Comparison of ENCODE assay signal across 1 cellular context in genomic region chr19:20776083-20777076, GRCh38.
TF ChIP-seq lines count a peak whose summit lies in the region.

ZNF66 (plus strand) TSS chr19:20776304; CDS start chr19:20776448, 144 bp downstream.

TF ChIP-seq in HepG2, 621 proteins besides CTCF, POLR2A, EP300 and RAD21 (continued from another document and continues in another):
- TF ChIP-seq SAP130 (CRISPR knock-in tag; IDR thresholded peaks at IDR 0.05; ENCODE audit: low read depth) (peak; percentile 94), MZF1 (CRISPR knock-in tag; IDR thresholded peaks at IDR 0.05; ENCODE audit: borderline replicate concordance) (no peak), HNF1A (IDR thresholded peaks at IDR 0.05; ENCODE audit: low read depth) (no peak), HNF1A (CRISPR knock-in tag; IDR thresholded peaks at IDR 0.05; ENCODE audit: borderline replicate concordance) (no peak), ZFYVE20 (CRISPR knock-in tag; IDR thresholded peaks at IDR 0.05; ENCODE audit: borderline replicate concordance, low read depth) (no peak), UBTF (CRISPR knock-in tag; IDR thresholded peaks at IDR 0.05) (peak; percentile 64), TSC22D2 (CRISPR knock-in tag; IDR thresholded peaks at IDR 0.05; ENCODE audit: borderline replicate concordance) (no peak), PHF21A (CRISPR knock-in tag; IDR thresholded peaks at IDR 0.05) (0 out of 2 replicates have a peak, but pooled peaks have one; percentile 21), ZNF660 (CRISPR knock-in tag; IDR thresholded peaks at IDR 0.05; ENCODE audit: borderline replicate concordance, low read depth) (no peak), CREB1 (IDR thresholded peaks at IDR 0.05) (peak; percentile 24; the same call in 1 of the 2 replicates), CREB1 (CRISPR knock-in tag; IDR thresholded peaks at IDR 0.05) (peak; percentile 53), ZNF251 (CRISPR knock-in tag; IDR thresholded peaks at IDR 0.05) (no peak), ZKSCAN8 (CRISPR knock-in tag; IDR thresholded peaks at IDR 0.05; ENCODE audit: borderline replicate concordance) (no peak), MLLT10 (CRISPR knock-in tag; IDR thresholded peaks at IDR 0.05) (no peak), GRHL1 (CRISPR knock-in tag; conservative IDR thresholded peaks at IDR 0.05) (no peak), HOXA7 (CRISPR knock-in tag; IDR thresholded peaks at IDR 0.05) (no peak), RFXANK (CRISPR knock-in tag; IDR thresholded peaks at IDR 0.05) (no peak), ZNF570 (CRISPR knock-in tag; IDR thresholded peaks at IDR 0.05; ENCODE audit: borderline replicate concordance) (no peak), HOXA5 (CRISPR knock-in tag; IDR thresholded peaks at IDR 0.05) (no peak), MLXIP (CRISPR knock-in tag; IDR thresholded peaks at IDR 0.05; ENCODE audit: borderline replicate concordance) (no peak), KLF16 (CRISPR knock-in tag; IDR thresholded peaks at IDR 0.05) (0 out of 4 replicates have a peak, but pooled peaks of 1 of the 2 experiments have one; percentile 18), SRSF4 (IDR thresholded peaks at IDR 0.05; ENCODE audit: low read depth, low read length, poor library complexity, severe bottlenecking) (no peak), ATF7-NPFF (CRISPR knock-in tag; IDR thresholded peaks at IDR 0.05; ENCODE audit: low read depth) (no peak), ZNF224 (CRISPR knock-in tag; IDR thresholded peaks at IDR 0.05) (peak; percentile 44; the same call in 1 of the 2 replicates), ZNF3 (CRISPR knock-in tag; IDR thresholded peaks at IDR 0.05) (no peak), NFE2L2 (IDR thresholded peaks at IDR 0.05; ENCODE audit: low read length) (no peak), STAG1 (CRISPR knock-in tag; IDR thresholded peaks at IDR 0.05) (no peak), KAT2B (IDR thresholded peaks at IDR 0.05; ENCODE audit: borderline replicate concordance, low read depth, low read length) (no peak), ZNF556 (CRISPR knock-in tag; IDR thresholded peaks at IDR 0.05; ENCODE audit: borderline replicate concordance) (no peak), HINFP (CRISPR knock-in tag; IDR thresholded peaks at IDR 0.05; ENCODE audit: low read depth) (no peak), ZNF713 (CRISPR knock-in tag; IDR thresholded peaks at IDR 0.05) (no peak), ZNF282 (IDR thresholded peaks at IDR 0.05; ENCODE audit: partially characterized antibody) (no peak), FOSL2 (CRISPR knock-in tag; IDR thresholded peaks at IDR 0.05) (no peak), ETS1 (CRISPR knock-in tag; IDR thresholded peaks at IDR 0.05) (no peak), ERF (CRISPR knock-in tag; IDR thresholded peaks at IDR 0.05) (no peak), ZNF644 (CRISPR knock-in tag; IDR thresholded peaks at IDR 0.05; ENCODE audit: low read depth) (no peak), ARID5B (CRISPR knock-in tag; IDR thresholded peaks at IDR 0.05) (no peak), NR2F6 (IDR thresholded peaks at IDR 0.05) (no peak), NR2F6 (CRISPR knock-in tag; IDR thresholded peaks at IDR 0.05) (no peak), FOXO4 (CRISPR knock-in tag; conservative IDR thresholded peaks at IDR 0.05) (no peak), SP4 (CRISPR knock-in tag; IDR thresholded peaks at IDR 0.05) (peak; percentile 69; the same call in 1 of the 2 replicates), ZNF766 (CRISPR knock-in tag; IDR thresholded peaks at IDR 0.05; ENCODE audit: borderline replicate concordance) (no peak), TBP (CRISPR knock-in tag; IDR thresholded peaks at IDR 0.05) (no peak), ZNF354B (CRISPR knock-in tag; IDR thresholded peaks at IDR 0.05) (no peak), SIN3B (IDR thresholded peaks at IDR 0.05; ENCODE audit: low read length) (peak; percentile 84), MTF1 (CRISPR knock-in tag; IDR thresholded peaks at IDR 0.05) (no peak), ZBTB20 (CRISPR knock-in tag; IDR thresholded peaks at IDR 0.05; ENCODE audit: borderline replicate concordance, low read depth) (no peak), KDM4B (CRISPR knock-in tag; IDR thresholded peaks at IDR 0.05) (no peak), ZNF775 (CRISPR knock-in tag; IDR thresholded peaks at IDR 0.05; ENCODE audit: borderline replicate concordance) (no peak), ZNF33B (CRISPR knock-in tag; IDR thresholded peaks at IDR 0.05) (0 out of 2 replicates have a peak, but pooled peaks have one; percentile 57), ZFX (CRISPR knock-in tag; IDR thresholded peaks at IDR 0.05; ENCODE audit: low read depth) (peak; percentile 85)
